Comparison of ENCODE assay signal across 16 cellular contexts in the genomic region with DNA sequence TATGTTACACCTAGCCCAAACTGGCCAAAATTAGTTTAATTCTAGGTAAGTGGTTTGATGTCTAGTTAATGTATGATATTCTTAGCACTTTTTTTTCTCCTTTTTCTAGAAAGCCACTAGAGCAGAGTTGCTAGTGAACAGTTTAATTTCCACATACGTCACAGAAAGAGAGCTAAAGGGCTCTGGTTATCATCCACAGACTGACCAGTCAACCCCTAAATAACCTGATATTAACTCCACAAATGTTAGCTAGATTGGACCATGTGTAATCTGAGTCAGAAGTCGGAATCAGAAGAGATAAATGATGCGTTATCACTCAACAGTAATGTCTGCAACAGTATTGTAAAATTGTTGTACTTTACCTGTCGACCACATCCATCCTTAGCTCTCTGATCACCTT.
DNase-seq lines count a peak whose midpoint lies in the region; ATAC-seq, FAIRE-seq and TF ChIP-seq lines count a peak whose summit lies in the region.
"Had no signal": no experiment of that assay in that cellular context is flagged by ENCODE, and none has a peak within 500 bp of the region (broad histone marks: within the 10 kb centered on the region; RNA-seq: fewer than 3 reads in every experiment).

No MANE protein-coding gene starts in this region.

- H3K4me1 Mint-ChIP-seq in natural killer cell: peaks cover 51 to 70% of the 10 kb centered on the region in 2 donors
- peaks cover 41 to 49% of the 10 kb centered on the region in 2 donors for H3K4me1 Mint-ChIP-seq in natural killer cell treated with Interleukin-12 subunit alpha and Interleukin-12 subunit beta and Interleukin-15 and Interleukin-18, amount 100 ng/mL, for 72 hours (ENCODE audit: low read depth in 2 of 2)
- peaks cover 51% of the 10 kb centered on the region for H3K4me1 Mint-ChIP-seq in central memory CD8-positive, alpha-beta T cell
- H3K4me1 Mint-ChIP-seq in stimulated activated naive CD8-positive, alpha-beta T cell treated with anti-CD3 and anti-CD28 coated beads, Interleukin-15, amount 100 ng/mL, for 72 hours: peaks cover 15% of the 10 kb centered on the region

- H3K9me3 Mint-ChIP-seq in natural killer cell: no peaks in the 10 kb centered on the region
- H3K9me3 Mint-ChIP-seq in natural killer cell treated with Interleukin-12 subunit alpha and Interleukin-12 subunit beta and Interleukin-15 and Interleukin-18, amount 100 ng/mL, for 72 hours: peaks cover 5% of the 10 kb centered on the region
- H3K9me3 Mint-ChIP-seq in central memory CD8-positive, alpha-beta T cell: no peaks in the 10 kb centered on the region
- H3K9me3 Mint-ChIP-seq in stimulated activated naive CD8-positive, alpha-beta T cell treated with anti-CD3 and anti-CD28 coated beads, Interleukin-15, amount 100 ng/mL, for 72 hours: peaks cover 7 to 10% of the 10 kb centered on the region in 2 donors

- H3K36me3 Mint-ChIP-seq in natural killer cell: no peaks in the 10 kb centered on the region
- peaks cover 11% of the 10 kb centered on the region for H3K36me3 Mint-ChIP-seq in natural killer cell treated with Interleukin-12 subunit alpha and Interleukin-12 subunit beta and Interleukin-15 and Interleukin-18, amount 100 ng/mL, for 72 hours
- H3K36me3 Mint-ChIP-seq in central memory CD8-positive, alpha-beta T cell (ENCODE audit: insufficient read depth): peaks cover 23% of the 10 kb centered on the region

- intact Hi-C loops in natural killer cell (cut with micrococcal nuclease): no loop called here

- no peak for TF ChIP-seq CTCF in natural killer cell (IDR thresholded peaks at IDR 0.05)

- DNase-seq in natural killer cell (no peak), HTR-8/SVneo (ENCODE audit: insufficient read length, low spot score) (no peak), retina (no peak)
- no peak for DNase-seq in natural killer cell treated with Interleukin-12 subunit alpha and Interleukin-12 subunit beta and Interleukin-15 and Interleukin-18, amount 100 ng/mL, for 72 hours (ENCODE audit: low spot score)
- DNase-seq in central memory CD8-positive, alpha-beta T cell (ENCODE audit: low spot score in 2 of 2): no peak
- DNase-seq in stimulated activated naive CD8-positive, alpha-beta T cell treated with anti-CD3 and anti-CD28 coated beads, Interleukin-15, amount 100 ng/mL, for 72 hours: no peak
- DNase-seq: BE2C, Calu3, DMS 273 treated with DMSO at 0.1 percent for 48 hours, GM23248 had no signal

- peak; percentile 26 for FAIRE-seq in HTR-8/SVneo (lab: Jason Lieb, UNC)
- FAIRE-seq: A549, GM18507, H54 had no signal

- H3K27ac Mint-ChIP-seq in natural killer cell: peak overlapping the region; percentile 3 to 75
- no peak overlapping the region for H3K27ac Mint-ChIP-seq in natural killer cell treated with Interleukin-12 subunit alpha and Interleukin-12 subunit beta and Interleukin-15 and Interleukin-18, amount 100 ng/mL, for 72 hours
- peak overlapping the region; percentile 19 for H3K27ac Mint-ChIP-seq in central memory CD8-positive, alpha-beta T cell (ENCODE audit: low read depth)
- no peak overlapping the region for H3K27ac Mint-ChIP-seq in stimulated activated naive CD8-positive, alpha-beta T cell treated with anti-CD3 and anti-CD28 coated beads, Interleukin-15, amount 100 ng/mL, for 72 hours

- H3K27me3 Mint-ChIP-seq in natural killer cell (ENCODE audit: low read depth in 2 of 2): no peaks in the 10 kb centered on the region
- H3K27me3 Mint-ChIP-seq in natural killer cell treated with Interleukin-12 subunit alpha and Interleukin-12 subunit beta and Interleukin-15 and Interleukin-18, amount 100 ng/mL, for 72 hours: no peaks in the 10 kb centered on the region
- no peaks in the 10 kb centered on the region for H3K27me3 Mint-ChIP-seq in central memory CD8-positive, alpha-beta T cell
- no peaks in the 10 kb centered on the region for H3K27me3 Mint-ChIP-seq in stimulated activated naive CD8-positive, alpha-beta T cell treated with anti-CD3 and anti-CD28 coated beads, Interleukin-15, amount 100 ng/mL, for 72 hours
- H3K27me3 Mint-ChIP-seq: IgD-negative memory B cell had no signal

- no peak overlapping the region for H3K4me3 Mint-ChIP-seq in natural killer cell
- H3K4me3 Mint-ChIP-seq in natural killer cell treated with Interleukin-12 subunit alpha and Interleukin-12 subunit beta and Interleukin-15 and Interleukin-18, amount 100 ng/mL, for 72 hours: no peak overlapping the region
- no peak overlapping the region for H3K4me3 Mint-ChIP-seq in central memory CD8-positive, alpha-beta T cell
- H3K4me3 Mint-ChIP-seq in stimulated activated naive CD8-positive, alpha-beta T cell treated with anti-CD3 and anti-CD28 coated beads, Interleukin-15, amount 100 ng/mL, for 72 hours: no peak overlapping the region
- H3K4me3 Mint-ChIP-seq: IgD-negative memory B cell had no signal

- ATAC-seq in natural killer cell (no peak), GM18502 (IDR thresholded peaks at IDR 0.05; ENCODE audit: poor library complexity, unreplicated experiment) (no peak)
- no peak for ATAC-seq in natural killer cell treated with Interleukin-12 subunit alpha and Interleukin-12 subunit beta and Interleukin-15 and Interleukin-18, amount 100 ng/mL, for 72 hours
- no peak for ATAC-seq in central memory CD8-positive, alpha-beta T cell (replicated peaks; ENCODE audit: extremely low read depth, poor library complexity, severe bottlenecking)
- no peak for ATAC-seq in stimulated activated naive CD8-positive, alpha-beta T cell treated with anti-CD3 and anti-CD28 coated beads, Interleukin-15, amount 100 ng/mL, for 72 hours
- ATAC-seq: A549, HCT116 had no signal

Comparison
In these comparisons a context has a peak if more than half of its experiments do, and no peak if none do; other contexts are left out.
1. H3K27ac Mint-ChIP-seq: peak in natural killer cell (2 of 2) and central memory CD8-positive, alpha-beta T cell (single experiment); none in natural killer cell treated with Interleukin-12 subunit alpha and Interleukin-12 subunit beta and Interleukin-15 and Interleukin-18, amount 100 ng/mL, for 72 hours (0 of 2) and stimulated activated naive CD8-positive, alpha-beta T cell treated with anti-CD3 and anti-CD28 coated beads, Interleukin-15, amount 100 ng/mL, for 72 hours (0 of 2).